ENCODE assay signal across 16 cellular contexts in the genomic region with DNA sequence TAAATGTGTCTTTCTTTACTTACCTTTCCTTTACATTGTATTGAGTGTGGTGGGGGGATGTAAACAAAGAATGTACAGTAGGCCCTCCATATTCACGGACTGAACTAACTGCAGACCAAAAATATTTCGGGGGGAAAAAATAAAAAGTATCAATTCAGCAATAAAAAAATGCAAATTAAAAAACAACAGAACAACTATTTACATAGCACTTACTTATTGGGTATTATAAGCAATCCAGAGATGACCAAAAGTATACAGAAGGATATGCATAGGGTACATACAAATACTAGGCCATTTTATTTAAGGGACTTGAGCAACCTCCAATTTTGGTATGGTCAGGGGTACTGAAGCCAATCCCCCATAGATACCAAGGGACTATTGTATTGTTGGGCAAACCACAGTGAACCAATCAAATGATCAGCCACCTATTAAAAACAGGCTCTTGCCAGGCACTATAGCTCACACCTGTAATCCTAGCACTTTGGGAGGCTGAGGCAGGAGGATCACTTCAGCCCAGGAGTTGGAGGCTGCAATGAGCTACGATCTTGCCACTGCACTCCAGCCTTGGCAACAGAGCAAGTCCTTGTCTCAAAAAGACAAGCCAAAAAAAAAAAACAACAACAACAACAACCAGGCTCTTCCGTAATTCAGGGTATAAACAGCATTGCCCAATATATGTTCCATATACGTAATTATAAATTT. TPM values are rescaled to one million over a fixed set of nuclear protein-coding genes. Genes with fewer than 3 reads are reported as not detected.
DNase-seq lines count a peak whose midpoint lies in the region; ATAC-seq and TF ChIP-seq lines count a peak whose summit lies in the region.
"Had no signal": no experiment of that assay in that cellular context is flagged by ENCODE, and none has a peak within 500 bp of the region (broad histone marks: within the 10 kb centered on the region; RNA-seq: fewer than 3 reads in every experiment).

No MANE protein-coding gene starts in this region.

- H3K4me3 ChIP-seq in BLaER1 treated with 17β-estradiol and CSF1 and Interleukin-3, amounts not matched to agents 10 nM and 100 nM, result peak overlapping the region in 9 of 10 experiments; percentile 91 to 99 (median 94); a peak in 14 of 20 replicates
- H3K4me3 ChIP-seq in GM23338, result no peak overlapping the region
- H3K4me3 ChIP-seq in naive thymus-derived CD4-positive, alpha-beta T cell (ENCODE audit: low read length), result no peak overlapping the region

- no peaks in the 10 kb centered on the region for H3K9me3 Mint-ChIP-seq in GM23338
- H3K9me3 Mint-ChIP-seq in activated T-helper 2 cell treated with anti-CD3 and anti-CD28 coated beads, Interferon-gamma antibody, Interleukin-2, Interleukin-4, amounts not matched to agents 10 μg/mL and 5 μg/mL and 100 μg/mL, durations not matched to agents 14 hours and 24 hours and 36 hours, result no peaks in the 10 kb centered on the region
- H3K9me3 Mint-ChIP-seq in naive thymus-derived CD4-positive, alpha-beta T cell, result peaks cover 0 to 4% (median 0%) of the 10 kb centered on the region in 11 donors

- POLR2A ChIA-PET in naive thymus-derived CD4-positive, alpha-beta T cell (lab: Charles Lee), result interaction anchor here (1.0 kb wide), 1 partner anchor 13 kb away, joined by 3 read pairs; no protein-coding TSS in a partner anchor

- no peak overlapping the region for H2AFZ ChIP-seq in GM23338

- H3K4me3 Mint-ChIP-seq in GM23338, result 0 out of 3 replicates have a peak overlapping the region, but pooled peaks have one; percentile 31
- peak overlapping the region; percentile 51 for H3K4me3 Mint-ChIP-seq in activated T-helper 2 cell treated with anti-CD3 and anti-CD28 coated beads, Interferon-gamma antibody, Interleukin-2, Interleukin-4, amounts not matched to agents 10 μg/mL and 5 μg/mL and 100 μg/mL, durations not matched to agents 14 hours and 24 hours and 36 hours (ENCODE audit: low read depth)
- H3K4me3 Mint-ChIP-seq in naive thymus-derived CD4-positive, alpha-beta T cell, result peak overlapping the region; percentile 45 to 100 (median 92)

- peaks cover 0 to 21% (median 3%) of the 10 kb centered on the region in 11 experiments; a peak in 9 of 22 replicates for H3K36me3 ChIP-seq in BLaER1 treated with 17β-estradiol and CSF1 and Interleukin-3, amounts not matched to agents 10 nM and 100 nM
- no peaks in the 10 kb centered on the region for H3K36me3 ChIP-seq in GM23338 (ENCODE audit: insufficient read depth)
- H3K36me3 ChIP-seq in naive thymus-derived CD4-positive, alpha-beta T cell (ENCODE audit: control insufficient read depth in 2 of 3, insufficient read depth in 3 of 3, low read length in 3 of 3), result peaks cover 0 to 5% (median 0%) of the 10 kb centered on the region in 3 experiments
- H3K36me3 ChIP-seq: cardiac muscle cell, MG63, uterus had no signal

- H3K4me2 ChIP-seq in BLaER1 treated with 17β-estradiol and CSF1 and Interleukin-3, amounts not matched to agents 10 nM and 100 nM, result peak overlapping the region; percentile 76 to 97 (median 91)
- H3K4me2 ChIP-seq in GM23338, result no peak overlapping the region

- peak overlapping the region in 3 of 11 experiments; percentile 96 to 99 (median 96); a peak in 6 of 22 replicates for H3K9ac ChIP-seq in BLaER1 treated with 17β-estradiol and CSF1 and Interleukin-3, amounts not matched to agents 10 nM and 100 nM

- H3K27me3 ChIP-seq in BLaER1 treated with 17β-estradiol and CSF1 and Interleukin-3, amounts not matched to agents 10 nM and 100 nM, result peaks cover 9 to 27% (median 20%) of the 10 kb centered on the region in 11 experiments; a peak in 16 of 22 replicates
- peaks cover 39% of the 10 kb centered on the region for H3K27me3 ChIP-seq in GM23338 (ENCODE audit: insufficient read depth)
- H3K27me3 ChIP-seq in naive thymus-derived CD4-positive, alpha-beta T cell (ENCODE audit: control insufficient read depth in 2 of 2, insufficient read depth in 2 of 2, low read length in 2 of 2), result no peaks in the 10 kb centered on the region
- H3K27me3 ChIP-seq: MG63, uterus had no signal

- H4K20me1 ChIP-seq in BLaER1 treated with 17β-estradiol and CSF1 and Interleukin-3, amounts not matched to agents 10 nM and 100 nM, result peaks cover 30 to 59% (median 41%) of the 10 kb centered on the region in 11 experiments; a peak in 21 of 22 replicates
- H4K20me1 ChIP-seq in GM23338 (replicated peaks; ENCODE audit: insufficient read depth), result no peaks in the 10 kb centered on the region; the same call in 1 of the 2 replicates

- intact Hi-C loops in activated T-helper 2 cell treated with anti-CD3 and anti-CD28 coated beads, Interferon-gamma antibody, Interleukin-2, Interleukin-4, amounts not matched to agents 10 μg/mL and 5 μg/mL and 100 μg/mL, durations not matched to agents 14 hours and 24 hours and 36 hours (cut with micrococcal nuclease), result no loop called here
- intact Hi-C loops in naive thymus-derived CD4-positive, alpha-beta T cell (cut with micrococcal nuclease), result loop anchor here in 1 of 2 donors (1.0 kb wide), 1 partner anchor 12 kb away; no protein-coding TSS in a partner anchor

- H3K27ac ChIP-seq in BLaER1 treated with 17β-estradiol and CSF1 and Interleukin-3, amounts not matched to agents 10 nM and 100 nM, result peak overlapping the region in 1 of 11 experiments; percentile 95; a peak in 1 of 22 replicates
- H3K27ac ChIP-seq in GM23338 (ENCODE audit: low read depth), result no peak overlapping the region
- H3K27ac ChIP-seq in naive thymus-derived CD4-positive, alpha-beta T cell (ENCODE audit: low read depth, low read length), result no peak overlapping the region
- H3K27ac ChIP-seq: cardiac muscle cell, SK-N-MC had no signal

- peaks cover 6% of the 10 kb centered on the region; the same call in 1 of the 3 replicates for H3K4me1 Mint-ChIP-seq in GM23338
- peaks cover 31% of the 10 kb centered on the region for H3K4me1 Mint-ChIP-seq in activated T-helper 2 cell treated with anti-CD3 and anti-CD28 coated beads, Interferon-gamma antibody, Interleukin-2, Interleukin-4, amounts not matched to agents 10 μg/mL and 5 μg/mL and 100 μg/mL, durations not matched to agents 14 hours and 24 hours and 36 hours (ENCODE audit: low read depth)
- peaks cover 37 to 79% (median 67%) of the 10 kb centered on the region in 7 donors for H3K4me1 Mint-ChIP-seq in naive thymus-derived CD4-positive, alpha-beta T cell

- H3K27me3 Mint-ChIP-seq in GM23338 (ENCODE audit: insufficient read depth, low read depth, poor library complexity), result peaks cover 24% of the 10 kb centered on the region
- H3K27me3 Mint-ChIP-seq in activated T-helper 2 cell treated with anti-CD3 and anti-CD28 coated beads, Interferon-gamma antibody, Interleukin-2, Interleukin-4, amounts not matched to agents 10 μg/mL and 5 μg/mL and 100 μg/mL, durations not matched to agents 14 hours and 24 hours and 36 hours (ENCODE audit: low read depth), result peaks cover 14% of the 10 kb centered on the region
- H3K27me3 Mint-ChIP-seq in naive thymus-derived CD4-positive, alpha-beta T cell, result peaks cover 0 to 18% (median 0%) of the 10 kb centered on the region in 5 donors

- CTCF ChIA-PET in naive thymus-derived CD4-positive, alpha-beta T cell (lab: Charles Lee), result no interaction called here

- H3F3A ChIP-seq in GM23338 (replicated peaks; ENCODE audit: low read depth), result no peaks in the 10 kb centered on the region

- no peak overlapping the region for H3K27ac Mint-ChIP-seq in GM23338
- no peak overlapping the region for H3K27ac Mint-ChIP-seq in activated T-helper 2 cell treated with anti-CD3 and anti-CD28 coated beads, Interferon-gamma antibody, Interleukin-2, Interleukin-4, amounts not matched to agents 10 μg/mL and 5 μg/mL and 100 μg/mL, durations not matched to agents 14 hours and 24 hours and 36 hours
- H3K27ac Mint-ChIP-seq in naive thymus-derived CD4-positive, alpha-beta T cell, result peak overlapping the region in 7 of 9 donors; percentile 43 to 94 (median 67)

- DNase-seq in GM23338 (ENCODE audit: low spot score) (no peak), NCI-H1105 (lab: John Stamatoyannopoulos, UW) (no peak), NCI-H1694 treated with DMSO at 0.1 percent for 48 hours (lab: John Stamatoyannopoulos, UW) (no peak)
- DNase-seq in activated T-helper 2 cell treated with anti-CD3 and anti-CD28 coated beads, Interferon-gamma antibody, Interleukin-2, Interleukin-4, amounts not matched to agents 10 μg/mL and 5 μg/mL and 100 μg/mL, durations not matched to agents 14 hours and 24 hours and 36 hours (ENCODE audit: low spot score), result no peak
- no peak for DNase-seq in naive thymus-derived CD4-positive, alpha-beta T cell
- DNase-seq in stimulated activated CD4-positive, alpha-beta T cell treated with anti-CD3 and anti-CD28 coated beads, Interleukin-4, amount 100 ng/mL, for 1 hour, result no peak
- DNase-seq: activated CD8-positive, alpha-beta memory T cell treated with anti-CD3 and anti-CD28 coated beads, Interleukin-2, amount 50 U/mL, for 4 hours; DMS153; MG63; uterus had no signal

- peaks cover 22% of the 10 kb centered on the region for H3K79me2 ChIP-seq in GM23338 (replicated peaks; ENCODE audit: insufficient read depth)

- H3K9me3 ChIP-seq in BLaER1 treated with 17β-estradiol and CSF1 and Interleukin-3, amounts not matched to agents 10 nM and 100 nM (replicated peaks in 1 of 11), result no peaks in the 10 kb centered on the region
- no peaks in the 10 kb centered on the region for H3K9me3 ChIP-seq in naive thymus-derived CD4-positive, alpha-beta T cell (ENCODE audit: control insufficient read depth in 2 of 3, low read length in 3 of 3)
- H3K9me3 ChIP-seq: MG63, uterus had no signal

- no peaks in the 10 kb centered on the region; the same call in 2 of the 3 replicates for H3K36me3 Mint-ChIP-seq in GM23338 (ENCODE audit: low read depth)
- no peaks in the 10 kb centered on the region for H3K36me3 Mint-ChIP-seq in activated T-helper 2 cell treated with anti-CD3 and anti-CD28 coated beads, Interferon-gamma antibody, Interleukin-2, Interleukin-4, amounts not matched to agents 10 μg/mL and 5 μg/mL and 100 μg/mL, durations not matched to agents 14 hours and 24 hours and 36 hours (ENCODE audit: low read depth)
- H3K36me3 Mint-ChIP-seq in naive thymus-derived CD4-positive, alpha-beta T cell, result peaks cover 0 to 8% (median 5%) of the 10 kb centered on the region in 5 donors

- TF ChIP-seq CTCF in GM23338 (conservative IDR thresholded peaks at IDR 0.05; ENCODE audit: low read depth in 2 of 2), result no peak

- no peak for ATAC-seq in GM23338
- ATAC-seq in naive thymus-derived CD4-positive, alpha-beta T cell, result no peak
- ATAC-seq in HG03432 (IDR thresholded peaks at IDR 0.05; ENCODE audit: unreplicated experiment), result no peak
- ATAC-seq: left lobe of liver had no signal

- H3K4me1 ChIP-seq in BLaER1 treated with 17β-estradiol and CSF1 and Interleukin-3, amounts not matched to agents 10 nM and 100 nM, result peaks cover 23 to 62% (median 29%) of the 10 kb centered on the region in 10 experiments
- peaks cover 12% of the 10 kb centered on the region for H3K4me1 ChIP-seq in GM23338 (ENCODE audit: insufficient read depth)
- peaks cover 23 to 25% of the 10 kb centered on the region in 2 donors for H3K4me1 ChIP-seq in naive thymus-derived CD4-positive, alpha-beta T cell (ENCODE audit: control insufficient read depth in 2 of 2, insufficient read depth in 2 of 2, low read length in 2 of 2)
- H3K4me1 ChIP-seq: uterus had no signal

- H3K9me2 ChIP-seq in GM23338 (ENCODE audit: insufficient read depth), result no peaks in the 10 kb centered on the region

RNA-seq across cellular contexts. Expression of a gene that starts 1.8 kb away (rescaled TPM):
- total RNA-seq in GM23338 (2014; rRNA removed; shearing (Covaris generic)), result 20.5 and 28.0 TPM in 2 replicates
- polyA plus RNA-seq in GM23338 (2016; fragmentation: Nextera tagmentation; extraction: Ambion mirVana), result 6.6 and 10.2 TPM in 2 replicates
- total RNA-seq in activated T-helper 2 cell treated with anti-CD3 and anti-CD28 coated beads, Interferon-gamma antibody, Interleukin-2, Interleukin-4, amounts not matched to agents 10 μg/mL and 5 μg/mL and 100 μg/mL, durations not matched to agents 14 hours and 24 hours and 36 hours, result 53.3 and 57.4 TPM in 2 replicates
- total RNA-seq in naive thymus-derived CD4-positive, alpha-beta T cell, result 100 to 1,000 TPM; 104 to 159 (median 144) TPM
- 10 to 100 TPM; 12.7 to 16.8 TPM for polyA plus RNA-seq in naive thymus-derived CD4-positive, alpha-beta T cell

RNA-seq across cellular contexts. Expression of a gene that starts 8.3 kb away (rescaled TPM):
- total RNA-seq in GM23338 (2014; rRNA removed; shearing (Covaris generic)), result 0.07 and 0.19 TPM in 2 replicates
- 0.30 TPM in 1 of 2 replicates, not detected in the other for polyA plus RNA-seq in GM23338 (2016; fragmentation: Nextera tagmentation; extraction: Ambion mirVana)
- not detected in 2 replicates for total RNA-seq in activated T-helper 2 cell treated with anti-CD3 and anti-CD28 coated beads, Interferon-gamma antibody, Interleukin-2, Interleukin-4, amounts not matched to agents 10 μg/mL and 5 μg/mL and 100 μg/mL, durations not matched to agents 14 hours and 24 hours and 36 hours
- total RNA-seq in naive thymus-derived CD4-positive, alpha-beta T cell, result not detected
- polyA plus RNA-seq in naive thymus-derived CD4-positive, alpha-beta T cell, result not detected
- total RNA-seq: cardiac muscle cell, fibroblast of villous mesenchyme had no signal
- polyA plus RNA-seq: cardiac muscle cell had no signal

Comparison
In these comparisons a context has a peak if more than half of its experiments do, and no peak if none do; other contexts are left out.
1. H3K4me3 ChIP-seq: peak in BLaER1 treated with 17β-estradiol and CSF1 and Interleukin-3, amounts not matched to agents 10 nM and 100 nM (9 of 10); none in GM23338 (single experiment) and naive thymus-derived CD4-positive, alpha-beta T cell (single experiment).
2. H3K27ac Mint-ChIP-seq: peak in naive thymus-derived CD4-positive, alpha-beta T cell (7 of 9); none in GM23338 (single experiment) and activated T-helper 2 cell treated with anti-CD3 and anti-CD28 coated beads, Interferon-gamma antibody, Interleukin-2, Interleukin-4, amounts not matched to agents 10 μg/mL and 5 μg/mL and 100 μg/mL, durations not matched to agents 14 hours and 24 hours and 36 hours (single experiment).
3. H3K4me3 Mint-ChIP-seq: peak in every context shown above with its lines; median percentile 92 in naive thymus-derived CD4-positive, alpha-beta T cell; 51 in activated T-helper 2 cell treated with anti-CD3 and anti-CD28 coated beads, Interferon-gamma antibody, Interleukin-2, Interleukin-4, amounts not matched to agents 10 μg/mL and 5 μg/mL and 100 μg/mL, durations not matched to agents 14 hours and 24 hours and 36 hours; 31 in GM23338.